Comparison of ENCODE assay signal across 27 cellular contexts in genomic region chr3:152879790-152880174, GRCh38. TPM values are rescaled to one million over a fixed set of nuclear protein-coding genes. Genes with fewer than 3 reads are reported as not detected.
"Had no signal": no experiment of that assay in that cellular context is flagged by ENCODE, and none has a peak within 500 bp of the region (broad histone marks: within the 10 kb centered on the region; RNA-seq: fewer than 3 reads in every experiment).

No MANE protein-coding gene starts in this region.

- H3K9me3 ChIP-seq: left ventricle myocardium inferior, ovary, right atrium auricular region, right lobe of liver, suprapubic skin, thoracic aorta, tibial artery, upper lobe of right lung had no signal

- H3K4me3 Mint-ChIP-seq: immature natural killer cell; mesothelial cell of epicardium; naive thymus-derived CD4-positive, alpha-beta T cell; natural killer cell treated with Interleukin-12 subunit alpha and Interleukin-12 subunit beta and Interleukin-15 and Interleukin-18, amount 100 ng/mL, for 72 hours; stimulated activated naive CD8-positive, alpha-beta T cell treated with anti-CD3 and anti-CD28 coated beads, Interleukin-15, Interleukin-2, amounts not matched to agents 100 ng/mL and 50 ng/mL, for 24 hours had no signal

- H3K36me3 ChIP-seq: left ventricle myocardium inferior, ovary, right atrium auricular region, right lobe of liver, suprapubic skin, thoracic aorta, tibial artery, upper lobe of right lung had no signal

- H3K27ac ChIP-seq: left ventricle myocardium inferior, ovary, right atrium auricular region, right lobe of liver, suprapubic skin, thoracic aorta, tibial artery, upper lobe of right lung had no signal

- H3K36me3 Mint-ChIP-seq: immature natural killer cell had no signal

- H3K4me1 ChIP-seq: left ventricle myocardium inferior, right atrium auricular region, right lobe of liver, suprapubic skin, tibial artery, upper lobe of right lung had no signal

- H3K4me3 ChIP-seq: left ventricle myocardium inferior, lung, ovary, right atrium auricular region, right lobe of liver, suprapubic skin, thoracic aorta, tibial artery, upper lobe of right lung had no signal

- H3K4me1 Mint-ChIP-seq: immature natural killer cell; naive thymus-derived CD4-positive, alpha-beta T cell had no signal

- FAIRE-seq: islet of Langerhans, kidney, urothelium cell line had no signal

- ATAC-seq: naive thymus-derived CD4-positive, alpha-beta T cell; natural killer cell treated with Interleukin-12 subunit alpha and Interleukin-12 subunit beta and Interleukin-15 and Interleukin-18, amount 100 ng/mL, for 72 hours; right lobe of liver; upper lobe of right lung had no signal

- H3K27me3 ChIP-seq: ovary, right atrium auricular region, right lobe of liver, suprapubic skin, tibial artery, upper lobe of right lung had no signal

- DNase-seq: hypothalamus; immature natural killer cell; kidney; left ventricle myocardium inferior; mesendoderm; naive thymus-derived CD4-positive, alpha-beta T cell; ovary; right lobe of liver; stimulated activated CD4-positive, alpha-beta T cell treated with anti-CD3 and anti-CD28 coated beads, Interleukin-12 subunit alpha, Interleukin-12 subunit beta, amount 100 ng/mL, for 4 hours; stimulated activated CD4-positive, alpha-beta T cell treated with anti-CD3 and anti-CD28 coated beads, Interleukin-15, amount 100 ng/mL, for 24 hours; stimulated activated CD4-positive, alpha-beta T cell treated with anti-CD3 and anti-CD28 coated beads, Interleukin-2, amount 100 ng/mL, for 24 hours; stimulated activated CD4-positive, alpha-beta T cell treated with anti-CD3 and anti-CD28 coated beads, Interleukin-4, amount 100 ng/mL, for 1 hour; stimulated activated naive CD4-positive, alpha-beta T cell; tibial artery; trophoblast cell; upper lobe of right lung had no signal

- H3K27ac Mint-ChIP-seq: immature natural killer cell; mesothelial cell of epicardium; naive thymus-derived CD4-positive, alpha-beta T cell; natural killer cell treated with Interleukin-12 subunit alpha and Interleukin-12 subunit beta and Interleukin-15 and Interleukin-18, amount 100 ng/mL, for 72 hours; progenitor cell of endocrine pancreas; stimulated activated naive CD8-positive, alpha-beta T cell treated with anti-CD3 and anti-CD28 coated beads, Interleukin-15, Interleukin-2, amounts not matched to agents 100 ng/mL and 50 ng/mL, for 24 hours had no signal

- H3K9me3 Mint-ChIP-seq: natural killer cell treated with Interleukin-12 subunit alpha and Interleukin-12 subunit beta and Interleukin-15 and Interleukin-18, amount 100 ng/mL, for 72 hours had no signal

RNA-seq across cellular contexts. Expression of gene P2RY1, which starts 44.9 kb away (rescaled TPM):
- total RNA-seq: myocyte had no signal
